ENCODE assay signal across 8 cellular contexts in the genomic region with DNA sequence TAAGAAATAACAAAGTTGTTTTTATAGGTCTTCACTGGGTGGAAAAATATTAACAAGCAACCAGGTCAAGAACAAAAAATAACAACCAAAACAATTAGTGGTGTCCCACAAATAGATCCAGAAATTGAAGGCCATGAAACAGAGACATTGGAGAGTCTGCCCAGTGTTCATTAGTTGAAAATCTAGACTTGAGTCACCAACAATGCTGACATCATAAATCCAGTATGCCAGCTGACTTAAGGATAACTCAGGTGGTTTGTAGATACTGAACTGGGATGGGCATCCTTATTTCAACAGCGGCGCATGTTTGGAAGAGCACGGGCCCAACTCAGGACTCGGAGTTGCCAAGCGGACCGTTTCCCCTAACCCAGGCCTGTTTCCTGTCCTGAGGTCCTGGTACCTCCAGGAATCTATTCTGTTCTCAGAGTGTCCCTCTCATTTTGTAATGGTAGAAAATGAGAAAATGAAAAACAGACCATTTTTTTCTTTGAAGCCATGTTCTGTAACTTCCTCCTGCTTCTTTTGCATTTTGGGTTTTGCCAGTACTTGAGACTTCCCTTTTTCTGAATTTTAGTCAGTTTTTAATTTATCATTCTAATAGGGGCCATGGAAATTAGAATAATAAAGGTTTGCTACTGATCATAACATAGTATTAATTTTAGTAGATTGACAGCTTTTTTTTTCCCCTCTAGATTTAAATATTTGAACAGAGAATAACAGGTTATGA.
DNase-seq lines count a peak whose midpoint lies in the region; ATAC-seq and TF ChIP-seq lines count a peak whose summit lies in the region.
"Had no signal": no experiment of that assay in that cellular context is flagged by ENCODE, and none has a peak within 500 bp of the region (broad histone marks: within the 10 kb centered on the region; RNA-seq: fewer than 3 reads in every experiment).

No MANE protein-coding gene starts in this region.

- CTCF ChIA-PET in PC-3 (lab: Charles Lee): interaction anchor here (0.5 to 1.0 kb wide), 2 partner anchors 49 to 137 kb away, joined by 3 to 5 read pairs; no protein-coding TSS in a partner anchor

- peaks cover 65% of the 10 kb centered on the region for H3K4me1 ChIP-seq in PC-3 (ENCODE audit: insufficient read depth, low read length)
- H3K4me1 ChIP-seq: parathyroid adenoma had no signal

- intact Hi-C loops in PC-3 (cut with micrococcal nuclease): loop anchor here (2.0 kb wide), 1 partner anchor 27 kb away; no protein-coding TSS in a partner anchor

- POLR2A ChIA-PET in PC-3 (lab: Charles Lee; ENCODE audit: unreplicated experiment): interaction anchor here (0.6 kb wide), 1 partner anchor 118 kb away, joined by 5 read pairs; no protein-coding TSS in a partner anchor

- peaks cover 10% of the 10 kb centered on the region for H3F3A ChIP-seq in PC-3 (ENCODE audit: low read length, unreplicated experiment)

- H3K9me2 ChIP-seq in PC-3 (replicated peaks; ENCODE audit: low read length): no peaks in the 10 kb centered on the region

- no peaks in the 10 kb centered on the region for H4K20me1 ChIP-seq in PC-3 (ENCODE audit: low read length)

- H3K4me3 ChIP-seq in PC-3 (ENCODE audit: low read length): peak overlapping the region; percentile 16; the same call in 1 of the 2 replicates

- peaks cover 27% of the 10 kb centered on the region for H3K79me2 ChIP-seq in PC-3 (ENCODE audit: low read length)
- H3K79me2 ChIP-seq: parathyroid adenoma had no signal

- H3K27me3 ChIP-seq in PC-3 (ENCODE audit: low read length): no peaks in the 10 kb centered on the region

- BruUV-seq in PC-3 (replicated peaks; lab: Mats Ljungman, UMichigan): no TSS peak

- H3K27ac ChIP-seq in PC-3 (ENCODE audit: low read length): peak overlapping the region; percentile 98
- H3K27ac ChIP-seq: parathyroid adenoma had no signal

- no peak for TF ChIP-seq CTCF in PC-3 (conservative IDR thresholded peaks at IDR 0.05; ENCODE audit: low read depth, low read length)

- peak overlapping the region; percentile 49; the same call in 1 of the 2 replicates for H2AFZ ChIP-seq in PC-3 (ENCODE audit: low read length)
- H2AFZ ChIP-seq: parathyroid adenoma had no signal

- peak overlapping the region; percentile 74 for H3K9ac ChIP-seq in PC-3 (ENCODE audit: low read length)
- H3K9ac ChIP-seq: parathyroid adenoma had no signal

- peak overlapping the region; percentile 74 for H3K4me2 ChIP-seq in PC-3 (ENCODE audit: low read length)

- DNase-seq in PC-3 (peak; percentile 72), germinal center (ENCODE audit: low spot score) (peak; percentile 22), inferior parietal cortex (ENCODE audit: extremely low spot score) (no peak), COLO668 (lab: John Stamatoyannopoulos, UW; ENCODE audit: unreplicated experiment) (no peak)
- no peak for DNase-seq in effector CD4-positive, alpha-beta T cell

- no peaks in the 10 kb centered on the region for H3K9me3 ChIP-seq in PC-3 (ENCODE audit: low read length)

- no peaks in the 10 kb centered on the region for H3K36me3 ChIP-seq in PC-3 (ENCODE audit: low read depth, low read length)

- ATAC-seq in GM19025 (IDR thresholded peaks at IDR 0.05; ENCODE audit: low read depth, unreplicated experiment) (peak; percentile 12), HG02884 (IDR thresholded peaks at IDR 0.05; ENCODE audit: unreplicated experiment) (peak; percentile 23), PC-3 (peak; percentile 29)

Comparison
In these comparisons a context has a peak if more than half of its experiments do, and no peak if none do; other contexts are left out.
1. DNase-seq: peak in PC-3 (single experiment) and germinal center (single experiment); none in inferior parietal cortex (single experiment), effector CD4-positive, alpha-beta T cell (single experiment) and COLO668 (single experiment).
2. Peak in every context shown above with its lines, with median percentiles within 50 percentile points of each other: ATAC-seq.